ENCODE assay signal across 15 cellular contexts in the genomic region with DNA sequence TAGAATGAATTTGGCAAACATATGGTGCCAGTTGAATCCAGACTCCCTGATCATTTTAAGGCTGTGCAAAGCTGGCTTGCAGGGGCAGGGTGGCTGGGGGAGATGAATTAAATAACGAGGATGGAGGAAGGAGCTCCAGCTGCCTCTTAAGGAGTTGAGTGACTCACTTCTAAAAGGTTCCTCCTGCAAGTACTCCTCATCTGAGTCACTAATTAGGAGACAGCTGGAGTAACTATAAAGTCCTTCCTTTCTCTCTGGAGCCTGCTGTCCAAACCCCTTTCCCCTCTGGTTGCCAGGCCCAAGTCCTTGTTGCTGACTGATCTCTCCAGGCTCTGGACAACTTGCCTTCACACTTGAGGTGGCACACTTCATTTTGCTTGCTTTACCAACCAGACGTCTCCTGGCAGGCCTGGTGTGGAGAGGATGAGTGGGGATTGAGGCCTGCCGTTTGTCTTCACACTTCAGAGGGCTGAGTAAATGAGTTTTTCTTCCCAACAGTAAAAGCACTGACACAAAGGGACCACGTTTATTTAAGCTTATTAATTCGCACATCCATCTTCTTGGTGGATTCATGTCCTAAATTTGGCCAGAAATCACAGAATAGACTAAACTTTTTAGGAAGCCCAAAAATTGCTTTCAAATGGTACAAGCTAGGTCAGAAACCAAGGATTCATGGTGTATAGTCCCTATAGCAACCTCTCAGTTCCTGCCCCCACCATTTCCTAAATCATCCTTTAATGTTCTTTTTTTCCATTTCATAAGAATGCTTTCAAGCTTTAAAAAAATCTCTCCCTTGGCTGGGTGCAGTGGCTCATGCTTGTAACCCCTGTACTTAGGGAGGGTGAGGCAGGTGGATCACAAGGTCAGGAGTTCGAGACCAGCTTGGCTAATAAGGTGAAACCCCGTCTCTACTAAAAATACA.
DNase-seq lines count a peak whose midpoint lies in the region; ATAC-seq and TF ChIP-seq lines count a peak whose summit lies in the region.
"Had no signal": no experiment of that assay in that cellular context is flagged by ENCODE, and none has a peak within 500 bp of the region (broad histone marks: within the 10 kb centered on the region; RNA-seq: fewer than 3 reads in every experiment).

No MANE protein-coding gene starts in this region.

- H3K4me1 ChIP-seq in sigmoid colon (no peaks in the 10 kb centered on the region), endodermal cell (ENCODE audit: control insufficient read depth, insufficient read depth, low read length) (peaks cover 4% of the 10 kb centered on the region)
- H3K4me1 ChIP-seq: A549 had no signal

- H3K36me3 ChIP-seq in sigmoid colon (no peaks in the 10 kb centered on the region), endodermal cell (ENCODE audit: control insufficient read depth, insufficient read depth, low read length) (no peaks in the 10 kb centered on the region)

- H3K36me3 Mint-ChIP-seq in endodermal cell (ENCODE audit: low read depth), result no peaks in the 10 kb centered on the region
- H3K36me3 Mint-ChIP-seq: naive thymus-derived CD4-positive, alpha-beta T cell; type B pancreatic cell had no signal

- peak; percentile 70 for ATAC-seq in esophagus mucosa
- ATAC-seq: naive thymus-derived CD4-positive, alpha-beta T cell had no signal

- no peak for TF ChIP-seq POLR2A in sigmoid colon (IDR thresholded peaks at IDR 0.05)

- peak; percentile 18 for DNase-seq in NCI-H2171 treated with DMSO at 0.1 percent for 48 hours (lab: John Stamatoyannopoulos, UW)
- no peak for DNase-seq in NCI-H2171 (lab: John Stamatoyannopoulos, UW)
- DNase-seq in MV-4-11 (lab: John Stamatoyannopoulos, UW), result peak; percentile 19
- peak; percentile 47 for DNase-seq in renal cortical epithelial cell (ENCODE audit: low read depth)
- DNase-seq in NCI-H82 (lab: John Stamatoyannopoulos, UW), result no peak
- no peak for DNase-seq in sigmoid colon
- DNase-seq in endodermal cell, result no peak
- DNase-seq: central memory CD4-positive, alpha-beta T cell; naive thymus-derived CD4-positive, alpha-beta T cell; NCI-H1105; NCI-H774 had no signal

- no peak for TF ChIP-seq CTCF in sigmoid colon (IDR thresholded peaks at IDR 0.05)
- TF ChIP-seq CTCF in endodermal cell (conservative IDR thresholded peaks at IDR 0.05), result no peak

- intact Hi-C loops in sigmoid colon (cut with DNase I), result no loop called here

- H3K9me3 ChIP-seq in sigmoid colon (no peaks in the 10 kb centered on the region), endodermal cell (ENCODE audit: control insufficient read depth, low read length) (peaks cover 17% of the 10 kb centered on the region)
- H3K9me3 ChIP-seq: A549 had no signal

- H3K27me3 ChIP-seq in sigmoid colon, result no peaks in the 10 kb centered on the region
- H3K27me3 ChIP-seq in endodermal cell (ENCODE audit: control insufficient read depth, insufficient read depth, low read length, poor library complexity, severe bottlenecking), result no peaks in the 10 kb centered on the region

- no peak for TF ChIP-seq EP300 in sigmoid colon (IDR thresholded peaks at IDR 0.05)

- H3K9me3 Mint-ChIP-seq in endodermal cell, result peaks cover 11% of the 10 kb centered on the region
- H3K9me3 Mint-ChIP-seq: type B pancreatic cell had no signal

- no peak overlapping the region for H3K27ac ChIP-seq in sigmoid colon
- no peak overlapping the region for H3K27ac ChIP-seq in endodermal cell (ENCODE audit: low read depth, low read length)
- H3K27ac ChIP-seq: A549, skin epidermis had no signal

- peaks cover 31% of the 10 kb centered on the region for H3K27me3 Mint-ChIP-seq in endodermal cell (ENCODE audit: insufficient read depth)

- H3K4me3 Mint-ChIP-seq in endodermal cell, result no peak overlapping the region
- H3K4me3 Mint-ChIP-seq: naive thymus-derived CD4-positive, alpha-beta T cell; type B pancreatic cell had no signal

- H3K4me1 Mint-ChIP-seq in endodermal cell, result peaks cover 18% of the 10 kb centered on the region
- H3K4me1 Mint-ChIP-seq: naive thymus-derived CD4-positive, alpha-beta T cell had no signal

- no peak overlapping the region for H3K4me3 ChIP-seq in sigmoid colon
- H3K4me3 ChIP-seq in endodermal cell (ENCODE audit: low read length), result no peak overlapping the region
- H3K4me3 ChIP-seq: A549, skin epidermis had no signal

- no peak overlapping the region for H3K9ac ChIP-seq in endodermal cell (ENCODE audit: extremely low read depth, low read length, poor library complexity, severe bottlenecking)

- WGBS in sigmoid colon, 2 donors, result 82 to 84% methylated on average over 7 of the region's 7 CpGs
- WGBS in endodermal cell (ENCODE audit: insufficient coverage in 1 of 2, insufficient read length in 1 of 2), 2 experiments, result 84 to 85% methylated on average over 6 to 7 of the region's 7 CpGs

- H3K27ac Mint-ChIP-seq in endodermal cell, result no peak overlapping the region
- H3K27ac Mint-ChIP-seq: naive thymus-derived CD4-positive, alpha-beta T cell; type B pancreatic cell had no signal

Comparison
In these comparisons a context has a peak if more than half of its experiments do, and no peak if none do; other contexts are left out.
1. DNase-seq: peak in NCI-H2171 treated with DMSO at 0.1 percent for 48 hours (single experiment), MV-4-11 (single experiment) and renal cortical epithelial cell (single experiment); none in NCI-H2171 (single experiment), NCI-H82 (single experiment), sigmoid colon (single experiment) and endodermal cell (single experiment).